Comparison of ENCODE assay signal across 12 cellular contexts in genomic region chr1:20589331-20590312, GRCh38. TPM values are rescaled to one million over a fixed set of nuclear protein-coding genes. Genes with fewer than 3 reads are reported as not detected.
DNase-seq lines count a peak whose midpoint lies in the region; TF ChIP-seq lines count a peak whose summit lies in the region.
"Had no signal": no experiment of that assay in that cellular context is flagged by ENCODE, and none has a peak within 500 bp of the region (broad histone marks: within the 10 kb centered on the region; RNA-seq: fewer than 3 reads in every experiment).

No MANE protein-coding gene starts in this region.

- peak overlapping the region; percentile 72 for H3K4me2 ChIP-seq in hepatocyte

- H2AFZ ChIP-seq in hepatocyte: peak overlapping the region; percentile 53

- H3K4me1 ChIP-seq in hepatocyte (ENCODE audit: insufficient read depth): peaks cover 20% of the 10 kb centered on the region
- peaks cover 0 to 14% (median 8%) of the 10 kb centered on the region in 4 donors for H3K4me1 ChIP-seq in sigmoid colon
- peaks cover 4% of the 10 kb centered on the region for H3K4me1 ChIP-seq in testis
- H3K4me1 ChIP-seq: thyroid gland had no signal

- intact Hi-C loops in sigmoid colon (cut with DNase I) (no loop called here), testis (cut with DNase I; ENCODE audit: low total_unique reads) (no loop called here)

- no peaks in the 10 kb centered on the region for H3K9me3 ChIP-seq in hepatocyte (ENCODE audit: low read depth)
- H3K9me3 ChIP-seq in sigmoid colon: no peaks in the 10 kb centered on the region
- no peaks in the 10 kb centered on the region for H3K9me3 ChIP-seq in testis
- H3K9me3 ChIP-seq: SJSA1, thyroid gland had no signal

- DNase-seq in HCEC 1CT (peak; percentile 66), hepatocyte (ENCODE audit: low spot score) (peak; percentile 58), sigmoid colon (peak; percentile 77), testis (no peak), NCI-H2196 (lab: John Stamatoyannopoulos, UW; ENCODE audit: unreplicated experiment) (no peak)
- DNase-seq in activated CD4-positive, alpha-beta T cell treated with anti-CD3 and anti-CD28 coated beads, Interleukin-2, amount 50 U/mL, for 4 hours: no peak
- no peak for DNase-seq in activated T-cell treated with anti-CD3 and anti-CD28 coated beads, Interleukin-2, amount 50 U/mL, for 48 hours
- DNase-seq: activated naive CD4-positive, alpha-beta T cell treated with anti-CD3 and anti-CD28 coated beads for 36 hours had no signal

- no peak for TF ChIP-seq EP300 in sigmoid colon (IDR thresholded peaks at IDR 0.05)

- H3K79me2 ChIP-seq in hepatocyte: no peaks in the 10 kb centered on the region

- no peaks in the 10 kb centered on the region for H4K20me1 ChIP-seq in hepatocyte (ENCODE audit: insufficient read depth, poor library complexity, severe bottlenecking)

- H3K27ac ChIP-seq in adipose tissue (ENCODE audit: low read depth, low read length) (peak overlapping the region; percentile 48), hepatocyte (peak overlapping the region; percentile 30), sigmoid colon (peak overlapping the region; percentile 56 to 69 (median 64)), testis (peak overlapping the region in 1 of 2 donors; percentile 55)
- H3K27ac ChIP-seq: SJSA1 had no signal

- WGBS in adipose tissue, 3 donors: 4 to 13% (median 5%) methylated on average over 24 of the region's 24 CpGs
- WGBS in hepatocyte (ENCODE audit: low lambda C conversion rate, missing lambda C conversion rate): 19% methylated on average over 21 of the region's 24 CpGs
- 16 to 30% methylated on average over 24 of the region's 24 CpGs for WGBS in sigmoid colon, 2 donors
- WGBS in testis, 2 donors: 31 to 33% methylated on average over 24 of the region's 24 CpGs

- no peak for TF ChIP-seq CTCF in hepatocyte (IDR thresholded peaks at IDR 0.05; ENCODE audit: poor library complexity)
- no peak for TF ChIP-seq CTCF in sigmoid colon (IDR thresholded peaks at IDR 0.05)
- TF ChIP-seq CTCF in testis (IDR thresholded peaks at IDR 0.05): no peak

- no peak for TF ChIP-seq POLR2A in sigmoid colon (IDR thresholded peaks at IDR 0.05)
- no peak for TF ChIP-seq POLR2A in testis (IDR thresholded peaks at IDR 0.05)

- H3K4me3 ChIP-seq in hepatocyte (no peak overlapping the region), sigmoid colon (peak overlapping the region in 3 of 4 donors; percentile 16 to 27 (median 16)), testis (no peak overlapping the region)
- H3K4me3 ChIP-seq: SJSA1 had no signal

- H3K27me3 ChIP-seq in hepatocyte (peaks cover 9% of the 10 kb centered on the region), sigmoid colon (peaks cover 0 to 45% (median 33%) of the 10 kb centered on the region in 3 donors), testis (no peaks in the 10 kb centered on the region)
- H3K27me3 ChIP-seq: SJSA1, thyroid gland had no signal

- no peaks in the 10 kb centered on the region for H3K9me2 ChIP-seq in hepatocyte (replicated peaks; ENCODE audit: insufficient read depth)

- H3K36me3 ChIP-seq in hepatocyte (replicated peaks; ENCODE audit: insufficient read depth, low read depth) (no peaks in the 10 kb centered on the region), sigmoid colon (no peaks in the 10 kb centered on the region), testis (ENCODE audit: low read depth, missing control alignments) (no peaks in the 10 kb centered on the region)
- H3K36me3 ChIP-seq: SJSA1, thyroid gland had no signal

RNA-seq across cellular contexts. Expression of gene CDA, which starts 0.7 kb away (rescaled TPM):
- polyA plus RNA-seq in adipose tissue (10 to 100 TPM in 1 of 3 donors, 1 to 10 TPM in 1, under 1 TPM in 1; 0.66 to 29.8 (median 9.8) TPM), hepatocyte (2.1 and 3.8 TPM in 2 replicates), sigmoid colon (100 to 1,000 TPM in 1 of 3 donors, 10 to 100 TPM in 2; 61.6 to 272 (median 82.9) TPM), testis (ENCODE audit: insufficient read depth, low read depth, low replicate concordance) (2.5 TPM)
- total RNA-seq in hepatocyte (2.1 and 3.2 TPM in 2 replicates), sigmoid colon (1 to 10 TPM; 1.3 to 4.3 (median 2.5) TPM), testis (1 to 10 TPM in 1 of 2 donors, under 1 TPM in 1; 0.81 to 2.0 TPM)
- total RNA-seq: activated naive CD4-positive, alpha-beta T cell treated with anti-CD3 and anti-CD28 coated beads for 36 hours; SJSA1 had no signal
- polyA plus RNA-seq: neural cell had no signal

RNA-seq across cellular contexts. Expression of gene FAM43B, which starts 37.2 kb away (rescaled TPM):
- polyA plus RNA-seq in adipose tissue (1 to 10 TPM in 1 of 3 donors, under 1 TPM in 2; 0.28 to 1.5 (median 0.80) TPM), hepatocyte (0.81 and 1.3 TPM in 2 replicates), sigmoid colon (under 1 TPM in 2 of 3 donors, not detected in 1; 0.23 to 0.29 TPM), testis (ENCODE audit: insufficient read depth, low read depth, low replicate concordance) (0.66 TPM)
- total RNA-seq in hepatocyte (0.10 and 0.28 TPM in 2 replicates), sigmoid colon (1 to 10 TPM in 3 of 4 donors, under 1 TPM in 1; 0.81 to 1.7 (median 1.5) TPM), testis (1 to 10 TPM; 1.1 to 1.3 TPM)
- total RNA-seq: activated naive CD4-positive, alpha-beta T cell treated with anti-CD3 and anti-CD28 coated beads for 36 hours; SJSA1 had no signal

RNA-seq across cellular contexts. Expression of gene PINK1, which starts 43.6 kb away (rescaled TPM):
- polyA plus RNA-seq in adipose tissue: 100 to 1,000 TPM in 1 of 3 donors, 10 to 100 TPM in 2; 34.6 to 132 (median 77.5) TPM
- 60.5 and 73.2 TPM in 2 replicates for total RNA-seq in hepatocyte
- polyA plus RNA-seq in hepatocyte: 84.1 and 96.4 TPM in 2 replicates
- total RNA-seq in sigmoid colon: 100 to 1,000 TPM; 137 to 179 (median 161) TPM
- polyA plus RNA-seq in sigmoid colon: 100 to 1,000 TPM in 2 of 3 donors, 10 to 100 TPM in 1; 60.1 to 149 (median 144) TPM
- 100 to 1,000 TPM; 157 to 168 TPM for total RNA-seq in testis
- 340 TPM for polyA plus RNA-seq in testis (ENCODE audit: insufficient read depth, low read depth, low replicate concordance)

Comparison
In these comparisons a context has a peak if more than half of its experiments do, and no peak if none do; other contexts are left out.
1. DNase-seq: peak in HCEC 1CT (single experiment), hepatocyte (single experiment) and sigmoid colon (single experiment); none in activated CD4-positive, alpha-beta T cell treated with anti-CD3 and anti-CD28 coated beads, Interleukin-2, amount 50 U/mL, for 4 hours (0 of 2), testis (single experiment), NCI-H2196 (single experiment) and activated T-cell treated with anti-CD3 and anti-CD28 coated beads, Interleukin-2, amount 50 U/mL, for 48 hours (0 of 2).
2. H3K4me3 ChIP-seq: peak in sigmoid colon (3 of 4); none in hepatocyte (single experiment) and testis (0 of 2).